In genomic region chr2:38697116-38697840, GRCh38 we compare ENCODE assay signal across 15 cellular contexts. TPM values are rescaled to one million over a fixed set of nuclear protein-coding genes. Genes with fewer than 3 reads are reported as not detected.
A peak's percentile ranks its signal among the peaks of the same experiment; 100 is the strongest.
DNase-seq lines count a peak whose midpoint lies in the region; ATAC-seq and TF ChIP-seq lines count a peak whose summit lies in the region.
"Had no signal": no experiment of that assay in that cellular context is flagged by ENCODE, and none has a peak within 500 bp of the region (broad histone marks: within the 10 kb centered on the region; RNA-seq: fewer than 3 reads in every experiment).

No MANE protein-coding gene starts in this region.

- peak overlapping the region; percentile 85 for H3K27ac Mint-ChIP-seq in CD8-positive, alpha-beta T cell
- peak overlapping the region; percentile 91 for H3K27ac Mint-ChIP-seq in activated T-cell treated with anti-CD3 and anti-CD28 coated beads, Interleukin-2, amount 50 U/mL, for 72 hours
- peak overlapping the region; percentile 93 for H3K27ac Mint-ChIP-seq in mesothelial cell of epicardium
- H3K27ac Mint-ChIP-seq: HFFc6 had no signal

- ATAC-seq in CD8-positive, alpha-beta T cell = peak; percentile 72
- peak; percentile 45 to 72 for ATAC-seq in activated T-cell treated with anti-CD3 and anti-CD28 coated beads, Interleukin-2, amount 50 U/mL, for 72 hours (replicated peaks in 1 of 2)
- ATAC-seq in GM19351 (IDR thresholded peaks at IDR 0.05; ENCODE audit: unreplicated experiment) (no peak), HG03457 (IDR thresholded peaks at IDR 0.05; ENCODE audit: unreplicated experiment) (no peak)
- ATAC-seq: heart right ventricle had no signal

- intact Hi-C loops in CD8-positive, alpha-beta T cell (cut with DNase I, micrococcal nuclease) = no loop called here

- peaks cover 48% of the 10 kb centered on the region for H3K4me1 Mint-ChIP-seq in CD8-positive, alpha-beta T cell (ENCODE audit: low read depth)
- peaks cover 62% of the 10 kb centered on the region for H3K4me1 Mint-ChIP-seq in activated T-cell treated with anti-CD3 and anti-CD28 coated beads, Interleukin-2, amount 50 U/mL, for 72 hours (ENCODE audit: low read depth)
- H3K4me1 Mint-ChIP-seq in mesothelial cell of epicardium = peaks cover 32% of the 10 kb centered on the region

- no peak overlapping the region for H3K4me3 ChIP-seq in CD8-positive, alpha-beta T cell (ENCODE audit: low read depth, low read length)
- H3K4me3 ChIP-seq in Peyer's patch = no peak overlapping the region
- H3K4me3 ChIP-seq: heart right ventricle, upper lobe of left lung had no signal

- H3K27ac ChIP-seq in CD8-positive, alpha-beta T cell (ENCODE audit: low read depth, low read length) = no peak overlapping the region
- H3K27ac ChIP-seq in Peyer's patch = peak overlapping the region in 3 of 4 donors; percentile 13 to 46 (median 38)
- H3K27ac ChIP-seq: upper lobe of left lung had no signal

- DNase-seq in CD8-positive, alpha-beta T cell = peak in 5 of 7 experiments; percentile 20 to 58 (median 46)
- DNase-seq in Peyer's patch (peak in 2 of 3 donors; percentile 40 to 59), mesothelial cell of epicardium (ENCODE audit: low spot score in 2 of 2, unreplicated experiment in 2 of 2) (peak; percentile 31 to 65), NCI-H524 treated with DMSO at 0.1 percent for 48 hours (lab: John Stamatoyannopoulos, UW) (no peak), MV-4-11 (lab: John Stamatoyannopoulos, UW) (no peak)
- DNase-seq in activated T-cell treated with anti-CD3 and anti-CD28 coated beads, Interleukin-2, amount 50 U/mL, for 72 hours = peak in 1 of 2 donors; percentile 14
- DNase-seq: amniotic stem cell, DND-41, heart right ventricle, HFFc6, NCI-H146, upper lobe of left lung had no signal

- no peaks in the 10 kb centered on the region for H3K36me3 ChIP-seq in CD8-positive, alpha-beta T cell (ENCODE audit: insufficient read depth, low read length)
- H3K36me3 ChIP-seq in Peyer's patch = peaks cover 0 to 5% (median 0%) of the 10 kb centered on the region in 3 donors

- no peaks in the 10 kb centered on the region for H3K27me3 ChIP-seq in CD8-positive, alpha-beta T cell (ENCODE audit: insufficient read depth, low read length)
- no peaks in the 10 kb centered on the region for H3K27me3 ChIP-seq in Peyer's patch
- H3K27me3 ChIP-seq: heart right ventricle, upper lobe of left lung had no signal

- CTCF ChIA-PET in CD8-positive, alpha-beta T cell (lab: Charles Lee) = interaction anchor here (1.7 kb wide), 1 partner anchor 115 kb away, joined by 6 read pairs; no protein-coding TSS in a partner anchor

- H3K9me3 Mint-ChIP-seq in CD8-positive, alpha-beta T cell = peaks cover 5% of the 10 kb centered on the region
- H3K9me3 Mint-ChIP-seq in activated T-cell treated with anti-CD3 and anti-CD28 coated beads, Interleukin-2, amount 50 U/mL, for 72 hours = no peaks in the 10 kb centered on the region
- H3K9me3 Mint-ChIP-seq in mesothelial cell of epicardium = peaks cover 7% of the 10 kb centered on the region
- H3K9me3 Mint-ChIP-seq: HFFc6 had no signal

- H3K27me3 Mint-ChIP-seq in CD8-positive, alpha-beta T cell (ENCODE audit: low read depth) = no peaks in the 10 kb centered on the region
- H3K27me3 Mint-ChIP-seq in activated T-cell treated with anti-CD3 and anti-CD28 coated beads, Interleukin-2, amount 50 U/mL, for 72 hours (ENCODE audit: low read depth) = no peaks in the 10 kb centered on the region
- no peaks in the 10 kb centered on the region for H3K27me3 Mint-ChIP-seq in mesothelial cell of epicardium (ENCODE audit: low read depth)
- H3K27me3 Mint-ChIP-seq: progenitor cell of endocrine pancreas had no signal

- POLR2A ChIA-PET in CD8-positive, alpha-beta T cell (lab: Charles Lee) = interaction anchor here (1.7 kb wide), 2 partner anchors 11 to 31 kb away, joined by 4 to 5 read pairs; partner anchors contain the start of gene GALM

- no peaks in the 10 kb centered on the region for H3K9me3 ChIP-seq in CD8-positive, alpha-beta T cell (ENCODE audit: low read length)
- no peaks in the 10 kb centered on the region for H3K9me3 ChIP-seq in Peyer's patch
- H3K9me3 ChIP-seq: upper lobe of left lung had no signal

- peak overlapping the region; percentile 11 for H3K4me3 Mint-ChIP-seq in CD8-positive, alpha-beta T cell
- H3K4me3 Mint-ChIP-seq in activated T-cell treated with anti-CD3 and anti-CD28 coated beads, Interleukin-2, amount 50 U/mL, for 72 hours = peak overlapping the region; percentile 9 to 44
- no peak overlapping the region for H3K4me3 Mint-ChIP-seq in mesothelial cell of epicardium
- H3K4me3 Mint-ChIP-seq: HFFc6 had no signal

- TF ChIP-seq CTCF in CD8-positive, alpha-beta T cell (IDR thresholded peaks at IDR 0.05) = no peak
- TF ChIP-seq CTCF in Peyer's patch (IDR thresholded peaks at IDR 0.05) (no peak), mesothelial cell of epicardium (IDR thresholded peaks at IDR 0.05; ENCODE audit: unreplicated experiment) (no peak)

- no peaks in the 10 kb centered on the region for H3K4me1 ChIP-seq in CD8-positive, alpha-beta T cell (ENCODE audit: insufficient read depth, low read length)
- H3K4me1 ChIP-seq in Peyer's patch = peaks cover 0 to 6% (median 1%) of the 10 kb centered on the region in 4 donors

- TF ChIP-seq POLR2A in Peyer's patch (IDR thresholded peaks at IDR 0.05) = no peak

- H3K36me3 Mint-ChIP-seq in CD8-positive, alpha-beta T cell = peaks cover 46% of the 10 kb centered on the region
- H3K36me3 Mint-ChIP-seq in activated T-cell treated with anti-CD3 and anti-CD28 coated beads, Interleukin-2, amount 50 U/mL, for 72 hours (ENCODE audit: insufficient read depth in 2 of 2) = peaks cover 14 to 49% of the 10 kb centered on the region in 2 donors
- H3K36me3 Mint-ChIP-seq in mesothelial cell of epicardium = peaks cover 8% of the 10 kb centered on the region

RNA-seq across cellular contexts. Expression of gene GALM, which starts 31.4 kb away (rescaled TPM):
- 1 to 10 TPM; 4.4 to 4.7 TPM for total RNA-seq in CD8-positive, alpha-beta T cell
- total RNA-seq in Peyer's patch (100 to 1,000 TPM in 1 of 4 donors, 10 to 100 TPM in 3; 68.1 to 118 (median 86.0) TPM), mesothelial cell of epicardium (17.0 to 18.2 TPM (median 17.6 TPM) in 3 replicates)
- 100 to 1,000 TPM in 1 of 2 donors, 10 to 100 TPM in 1; 97.8 to 114 TPM for total RNA-seq in activated T-cell treated with anti-CD3 and anti-CD28 coated beads, Interleukin-2, amount 50 U/mL, for 72 hours

RNA-seq across cellular contexts. Expression of gene SRSF7, which starts 53.9 kb away (rescaled TPM):
- total RNA-seq in CD8-positive, alpha-beta T cell = 100 to 1,000 TPM; 607 to 608 TPM
- total RNA-seq in Peyer's patch = 100 to 1,000 TPM in 3 of 4 donors, 10 to 100 TPM in 1; 93.3 to 295 (median 139) TPM
- 100 to 1,000 TPM; 258 to 264 TPM for total RNA-seq in activated T-cell treated with anti-CD3 and anti-CD28 coated beads, Interleukin-2, amount 50 U/mL, for 72 hours
- total RNA-seq in mesothelial cell of epicardium = 185 to 189 TPM (median 187 TPM) in 3 replicates

Comparison
In these comparisons a context has a peak if more than half of its experiments do, and no peak if none do; other contexts are left out.
1. ATAC-seq: peak in CD8-positive, alpha-beta T cell (single experiment) and activated T-cell treated with anti-CD3 and anti-CD28 coated beads, Interleukin-2, amount 50 U/mL, for 72 hours (2 of 2); none in GM19351 (single experiment) and HG03457 (single experiment).
2. DNase-seq: peak in CD8-positive, alpha-beta T cell (5 of 7), Peyer's patch (2 of 3) and mesothelial cell of epicardium (2 of 2); none in NCI-H524 treated with DMSO at 0.1 percent for 48 hours (single experiment) and MV-4-11 (single experiment).
3. Peak in every context shown above with its lines, with median percentiles within 50 percentile points of each other: H3K27ac Mint-ChIP-seq.